In genomic region chr5:177456591-177456964, GRCh38 we compare ENCODE assay signal across 9 cellular contexts. TPM values are rescaled to one million over a fixed set of nuclear protein-coding genes. Genes with fewer than 3 reads are reported as not detected.
DNase-seq lines count a peak whose midpoint lies in the region; ATAC-seq and TF ChIP-seq lines count a peak whose summit lies in the region.
"Had no signal": no experiment of that assay in that cellular context is flagged by ENCODE, and none has a peak within 500 bp of the region (broad histone marks: within the 10 kb centered on the region; RNA-seq: fewer than 3 reads in every experiment).

No MANE protein-coding gene starts in this region.

- TF ChIP-seq CTCF in SK-N-SH (IDR thresholded peaks at IDR 0.05) (no peak; the same call in 1 of the 2 replicates), PC-3 (conservative IDR thresholded peaks at IDR 0.05; ENCODE audit: low read depth, low read length) (peak; percentile 12; the same call in 1 of the 2 replicates), endothelial cell (IDR thresholded peaks at IDR 0.05; ENCODE audit: unreplicated experiment) (peak; percentile 34), gastrocnemius medialis (IDR thresholded peaks at IDR 0.05 in 4 of 5, conservative IDR thresholded peaks at IDR 0.05 in 1 of 5) (peak in 1 of 5 experiments; percentile 12)

- in situ Hi-C loops in gastrocnemius medialis (cut with MboI; ENCODE audit: low sequenced_read_pairs in 4 of 4), result loop anchor here in 1 of 4 donors (10.0 kb wide), 1 partner anchor 52 kb away; the partner anchor contains the start of genes F12 and PFN3

- H3K27me3 Mint-ChIP-seq in endothelial cell (ENCODE audit: unreplicated experiment), result peaks cover 19% of the 10 kb centered on the region

- H3K9ac ChIP-seq in SK-N-SH (no peak overlapping the region), PC-3 (ENCODE audit: low read length) (no peak overlapping the region)

- peaks cover 38% of the 10 kb centered on the region for H3F3A ChIP-seq in SK-N-SH (replicated peaks; ENCODE audit: insufficient read depth)
- peaks cover 8% of the 10 kb centered on the region for H3F3A ChIP-seq in PC-3 (ENCODE audit: low read length, unreplicated experiment)

- TF ChIP-seq POLR2A in gastrocnemius medialis (IDR thresholded peaks at IDR 0.05), result no peak

- peaks cover 7% of the 10 kb centered on the region for H3K36me3 Mint-ChIP-seq in endothelial cell (ENCODE audit: low read depth, unreplicated experiment)

- H3K9me3 ChIP-seq in SK-N-SH, result no peaks in the 10 kb centered on the region
- H3K9me3 ChIP-seq in PC-3 (ENCODE audit: low read length), result no peaks in the 10 kb centered on the region
- no peaks in the 10 kb centered on the region for H3K9me3 ChIP-seq in gastrocnemius medialis
- H3K9me3 ChIP-seq: MG63 had no signal

- DNase-seq in SK-N-SH, result no peak
- DNase-seq in PC-3, result no peak
- DNase-seq in endothelial cell (ENCODE audit: low spot score), result no peak
- no peak for DNase-seq in gastrocnemius medialis
- DNase-seq in germinal center (ENCODE audit: low spot score), result no peak

- H3K27me3 ChIP-seq in SK-N-SH (ENCODE audit: insufficient read depth) (no peaks in the 10 kb centered on the region), PC-3 (ENCODE audit: low read length) (no peaks in the 10 kb centered on the region), gastrocnemius medialis (peaks cover 0 to 5% (median 2%) of the 10 kb centered on the region in 3 donors)
- H3K27me3 ChIP-seq: MG63 had no signal

- H3K9me3 Mint-ChIP-seq in endothelial cell (ENCODE audit: unreplicated experiment), result no peaks in the 10 kb centered on the region

- BruUV-seq in PC-3 (replicated peaks; lab: Mats Ljungman, UMichigan), result no TSS peak

- H4K20me1 ChIP-seq in SK-N-SH (ENCODE audit: insufficient read depth) (peaks cover 66% of the 10 kb centered on the region), PC-3 (ENCODE audit: low read length) (peaks cover 14% of the 10 kb centered on the region; the same call in 1 of the 2 replicates)

- TF ChIP-seq RAD21 in SK-N-SH (IDR thresholded peaks at IDR 0.05; ENCODE audit: low read length), result no peak

- POLR2A ChIA-PET in SK-N-SH (lab: Yijun Ruan, JAX), result interaction anchor here (1.1 to 4.9 kb wide), 3 partner anchors 24 to 53 kb away, joined by 3 to 72 read pairs (median 3); no protein-coding TSS in a partner anchor
- POLR2A ChIA-PET in PC-3 (lab: Charles Lee; ENCODE audit: unreplicated experiment), result no interaction called here

- no peak for TF ChIP-seq EP300 in SK-N-SH (IDR thresholded peaks at IDR 0.05; ENCODE audit: borderline replicate concordance in 1 of 2, low read depth in 1 of 2, low read length in 1 of 2)

- CTCF ChIA-PET in SK-N-SH (lab: Yijun Ruan, JAX) (interaction anchor here (0.5 to 15.5 kb wide), 23 partner anchors 8 to 147 kb away, joined by 3 to 375 read pairs (median 6); partner anchors contain the start of genes DBN1, F12, GRK6 and PDLIM7), PC-3 (lab: Charles Lee) (interaction anchor here (3.4 kb wide), 1 partner anchor 53 kb away, joined by 36 read pairs; no protein-coding TSS in a partner anchor)

- peaks cover 11% of the 10 kb centered on the region for H3K4me1 Mint-ChIP-seq in endothelial cell (ENCODE audit: unreplicated experiment)

- peak overlapping the region; percentile 87 for H3K27ac Mint-ChIP-seq in endothelial cell (ENCODE audit: unreplicated experiment)

- H3K9me2 ChIP-seq in SK-N-SH (no peaks in the 10 kb centered on the region), PC-3 (replicated peaks; ENCODE audit: low read length) (no peaks in the 10 kb centered on the region)

- no peak for ATAC-seq in SK-N-SH treated with all-trans-retinoic acid at 6 μM for 48 hours
- no peak for ATAC-seq in PC-3
- ATAC-seq in gastrocnemius medialis, result no peak
- ATAC-seq in GM19023 (IDR thresholded peaks at IDR 0.05; ENCODE audit: unreplicated experiment), result no peak
- no peak for ATAC-seq in esophagus mucosa

- H3K27ac ChIP-seq in SK-N-SH (ENCODE audit: low read depth in 2 of 2, low read length in 1 of 2), result peak overlapping the region; percentile 61 to 77; a peak in 3 of 4 replicates
- H3K27ac ChIP-seq in PC-3 (ENCODE audit: low read length), result no peak overlapping the region
- peak overlapping the region; percentile 9 to 78 (median 31) for H3K27ac ChIP-seq in gastrocnemius medialis

- H2AFZ ChIP-seq in SK-N-SH (ENCODE audit: low read depth) (no peak overlapping the region), PC-3 (ENCODE audit: low read length) (no peak overlapping the region)

- H3K4me3 ChIP-seq in SK-N-SH (ENCODE audit: low read depth in 2 of 2, low read length in 1 of 2) (peak overlapping the region in 1 of 2 experiments; percentile 19; a peak in 1 of 4 replicates), PC-3 (ENCODE audit: low read length) (no peak overlapping the region), gastrocnemius medialis (peak overlapping the region in 2 of 4 donors; percentile 69 to 77)
- H3K4me3 ChIP-seq: MG63 had no signal

- H3K4me2 ChIP-seq in SK-N-SH (peak overlapping the region; percentile 57; the same call in 1 of the 2 replicates), PC-3 (ENCODE audit: low read length) (0 out of 2 replicates have a peak overlapping the region, but pooled peaks have one; percentile 17)

- intact Hi-C loops in PC-3 (cut with micrococcal nuclease), result loop anchor here (1.0 to 2.0 kb wide), 2 partner anchors 16 to 41 kb away; partner anchors contain the start of genes DBN1 and PDLIM7
- intact Hi-C loops in gastrocnemius medialis (cut with DNase I; ENCODE audit: low total_unique reads), result loop anchor here (2.0 to 10.0 kb wide), 3 partner anchors 22 to 342 kb away; partner anchors contain the start of gene MXD3

- WGBS in SK-N-SH (ENCODE audit: low lambda C conversion rate), result 37% methylated on average over 12 of the region's 12 CpGs

- no peaks in the 10 kb centered on the region for H3K79me2 ChIP-seq in SK-N-SH (ENCODE audit: insufficient read depth)
- H3K79me2 ChIP-seq in PC-3 (ENCODE audit: low read length), result no peaks in the 10 kb centered on the region

- H3K4me1 ChIP-seq in SK-N-SH (ENCODE audit: control insufficient read depth in 1 of 2, insufficient read depth in 2 of 2, low read depth in 1 of 2, low read length in 1 of 2) (peaks cover 12 to 80% of the 10 kb centered on the region in 2 experiments), PC-3 (ENCODE audit: insufficient read depth, low read length) (peaks cover 16% of the 10 kb centered on the region; the same call in 1 of the 2 replicates), gastrocnemius medialis (peaks cover 9 to 25% of the 10 kb centered on the region in 2 donors)

- peak overlapping the region; percentile 80 for H3K4me3 Mint-ChIP-seq in endothelial cell (ENCODE audit: unreplicated experiment)

- H3K36me3 ChIP-seq in SK-N-SH (replicated peaks in 1 of 2; ENCODE audit: control insufficient read depth in 1 of 2, insufficient read depth in 2 of 2, low read length in 1 of 2) (peaks cover 13 to 41% of the 10 kb centered on the region in 2 experiments), PC-3 (ENCODE audit: low read depth, low read length) (peaks cover 5% of the 10 kb centered on the region), gastrocnemius medialis (no peaks in the 10 kb centered on the region)

TF ChIP-seq in SK-N-SH treated with all-trans-retinoic acid at 6 μM for 48 hours, 23 proteins besides CTCF, POLR2A, EP300 and RAD21:
- TF ChIP-seq ISL1 (CRISPR knock-in tag; IDR thresholded peaks at IDR 0.05) (no peak), RARB (CRISPR knock-in tag; IDR thresholded peaks at IDR 0.05) (no peak), ZNF565 (CRISPR knock-in tag; conservative IDR thresholded peaks at IDR 0.05; ENCODE audit: low read depth) (no peak)

RNA-seq across cellular contexts. Expression of gene PRR7, which starts 10.0 kb away (rescaled TPM):
- 12.5 and 17.1 TPM in 2 replicates for polyA plus RNA-seq in SK-N-SH (2012; rRNA removed)
- 12.6 and 23.0 TPM in 2 replicates for polyA plus RNA-seq in SK-N-SH (2012; cell fraction: cytosol; rRNA removed)
- polyA plus RNA-seq in SK-N-SH (2012; cell fraction: nucleus; rRNA removed), result 29.5 and 41.3 TPM in 2 replicates
- 40.6 and 47.2 TPM in 2 replicates for total RNA-seq in PC-3 (2014; rRNA removed)
- total RNA-seq in endothelial cell (ENCODE audit: unreplicated experiment), result 0.97 TPM
- 1 to 10 TPM in 2 of 4 donors, under 1 TPM in 1, not detected in 1; 0.63 to 2.0 (median 1.4) TPM for total RNA-seq in gastrocnemius medialis
- 4.3 TPM for total RNA-seq in esophagus mucosa

RNA-seq across cellular contexts. Expression of gene DBN1, which starts 16.9 kb away (rescaled TPM):
- 176 and 244 TPM in 2 replicates for polyA plus RNA-seq in SK-N-SH (2012; rRNA removed)
- polyA plus RNA-seq in SK-N-SH (2012; cell fraction: cytosol; rRNA removed), result 109 and 114 TPM in 2 replicates
- polyA plus RNA-seq in SK-N-SH (2012; cell fraction: nucleus; rRNA removed), result 1,021 and 1,050 TPM in 2 replicates
- 127 and 207 TPM in 2 replicates for total RNA-seq in PC-3 (2014; rRNA removed)
- total RNA-seq in endothelial cell (ENCODE audit: unreplicated experiment), result 315 TPM
- total RNA-seq in gastrocnemius medialis, result 10 to 100 TPM; 16.3 to 27.5 (median 23.2) TPM
- 27.2 TPM for total RNA-seq in esophagus mucosa

RNA-seq across cellular contexts. Expression of gene GRK6, which starts 30.1 kb away (rescaled TPM):
- 35.9 and 39.5 TPM in 2 replicates for polyA plus RNA-seq in SK-N-SH (2012; rRNA removed)
- 28.3 and 36.2 TPM in 2 replicates for polyA plus RNA-seq in SK-N-SH (2012; cell fraction: cytosol; rRNA removed)
- polyA plus RNA-seq in SK-N-SH (2012; cell fraction: nucleus; rRNA removed), result 28.0 and 30.6 TPM in 2 replicates
- 69.9 and 88.8 TPM in 2 replicates for total RNA-seq in PC-3 (2014; rRNA removed)
- 33.1 TPM for total RNA-seq in endothelial cell (ENCODE audit: unreplicated experiment)
- total RNA-seq in gastrocnemius medialis, result 10 to 100 TPM; 12.7 to 40.5 (median 32.2) TPM
- total RNA-seq in esophagus mucosa, result 26.6 TPM

RNA-seq across cellular contexts. Expression of gene PDLIM7, which starts 40.8 kb away (rescaled TPM):
- polyA plus RNA-seq in SK-N-SH (2012; rRNA removed), result 183 and 206 TPM in 2 replicates
- 60.8 and 101 TPM in 2 replicates for polyA plus RNA-seq in SK-N-SH (2012; cell fraction: cytosol; rRNA removed)
- 702 and 826 TPM in 2 replicates for polyA plus RNA-seq in SK-N-SH (2012; cell fraction: nucleus; rRNA removed)
- total RNA-seq in PC-3 (2014; rRNA removed) (159 and 195 TPM in 2 replicates), endothelial cell (ENCODE audit: unreplicated experiment) (238 TPM), gastrocnemius medialis (100 to 1,000 TPM; 132 to 244 (median 220) TPM), esophagus mucosa (23.0 TPM)

RNA-seq across cellular contexts. Expression of gene F12, which starts 47.2 kb away (rescaled TPM):
- polyA plus RNA-seq in SK-N-SH (2012; rRNA removed), result 3.8 and 4.3 TPM in 2 replicates
- polyA plus RNA-seq in SK-N-SH (2012; cell fraction: cytosol; rRNA removed), result 1.2 and 3.0 TPM in 2 replicates
- 8.5 and 16.3 TPM in 2 replicates for polyA plus RNA-seq in SK-N-SH (2012; cell fraction: nucleus; rRNA removed)
- total RNA-seq in PC-3 (2014; rRNA removed) (31.0 and 36.8 TPM in 2 replicates), endothelial cell (ENCODE audit: unreplicated experiment) (1.4 TPM), gastrocnemius medialis (1 to 10 TPM in 1 of 4 donors, under 1 TPM in 2, not detected in 1; 0.36 to 1.2 (median 0.95) TPM), esophagus mucosa (32.8 TPM)
